Comparison of ENCODE assay signal across 1 cellular context in the genomic region with DNA sequence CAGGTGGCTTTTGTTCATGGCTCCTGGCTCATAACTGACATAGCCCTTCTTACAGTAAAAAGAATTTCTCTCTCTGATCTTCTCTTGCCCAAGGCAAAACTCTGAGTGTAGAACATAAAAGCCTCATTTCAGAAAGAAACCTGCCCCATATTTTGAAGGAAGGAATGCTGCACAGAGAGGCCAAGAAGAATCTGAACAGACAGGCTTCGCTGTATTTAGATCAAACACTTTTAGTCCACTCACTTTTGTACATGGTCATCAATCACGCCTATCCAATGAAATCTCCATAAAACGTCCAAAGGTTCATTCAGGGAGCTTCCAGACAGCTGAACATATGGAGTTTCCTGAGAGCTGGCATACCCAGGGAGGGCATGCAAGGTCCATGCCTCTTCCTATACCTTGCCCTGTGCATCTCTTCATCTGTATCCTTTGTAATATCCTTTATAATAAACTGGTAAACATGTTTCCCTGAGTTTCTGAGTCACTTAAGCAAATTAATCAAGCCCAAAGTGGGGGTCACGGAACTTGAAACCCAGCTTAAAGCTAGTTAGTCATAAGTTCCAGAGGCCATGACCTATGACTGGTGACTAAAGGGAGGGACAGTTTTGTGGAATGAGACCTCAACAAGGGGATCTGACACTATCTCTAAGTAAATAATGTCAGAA.
TF ChIP-seq lines count a peak whose summit lies in the region.

No MANE protein-coding gene starts in this region.

TF ChIP-seq in HepG2, 621 proteins besides CTCF, POLR2A, EP300 and RAD21 (continues in another document):
- no peak for TF ChIP-seq PAF1 (CRISPR knock-in tag; IDR thresholded peaks at IDR 0.05)
- TF ChIP-seq ARHGAP35 (CRISPR knock-in tag; IDR thresholded peaks at IDR 0.05; ENCODE audit: borderline replicate concordance): no peak
- peak; percentile 51 for TF ChIP-seq XRCC5 (optimal IDR thresholded peaks at IDR 0.05; ENCODE audit: low read length)
- TF ChIP-seq, protein P1, sequence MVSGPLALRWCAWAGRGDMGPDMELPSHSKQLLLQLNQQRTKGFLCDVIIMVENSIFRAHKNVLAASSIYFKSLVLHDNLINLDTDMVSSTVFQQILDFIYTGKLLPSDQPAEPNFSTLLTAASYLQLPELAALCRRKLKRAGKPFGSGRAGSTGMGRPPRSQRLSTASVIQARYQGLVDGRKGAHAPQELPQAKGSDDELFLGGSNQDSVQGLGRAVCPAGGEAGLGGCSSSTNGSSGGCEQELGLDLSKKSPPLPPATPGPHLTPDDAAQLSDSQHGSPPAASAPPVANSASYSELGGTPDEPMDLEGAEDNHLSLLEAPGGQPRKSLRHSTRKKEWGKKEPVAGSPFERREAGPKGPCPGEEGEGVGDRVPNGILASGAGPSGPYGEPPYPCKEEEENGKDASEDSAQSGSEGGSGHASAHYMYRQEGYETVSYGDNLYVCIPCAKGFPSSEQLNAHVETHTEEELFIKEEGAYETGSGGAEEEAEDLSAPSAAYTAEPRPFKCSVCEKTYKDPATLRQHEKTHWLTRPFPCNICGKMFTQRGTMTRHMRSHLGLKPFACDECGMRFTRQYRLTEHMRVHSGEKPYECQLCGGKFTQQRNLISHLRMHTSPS (CRISPR knock-in tag; IDR thresholded peaks at IDR 0.05; ENCODE audit: low read depth): peak; percentile 54; the same call in 1 of the 2 replicates
- TF ChIP-seq ZNF644 (CRISPR knock-in tag; IDR thresholded peaks at IDR 0.05; ENCODE audit: low read depth): peak; percentile 42; the same call in 1 of the 2 replicates
- peak; percentile 67; the same call in 1 of the 2 replicates for TF ChIP-seq DPF2 (CRISPR knock-in tag; IDR thresholded peaks at IDR 0.05; ENCODE audit: borderline replicate concordance, low read depth)
- 0 out of 2 replicates have a peak, but pooled peaks have one; percentile 17 for TF ChIP-seq ZFX (CRISPR knock-in tag; IDR thresholded peaks at IDR 0.05; ENCODE audit: low read depth)
- TF ChIP-seq, protein P2, sequence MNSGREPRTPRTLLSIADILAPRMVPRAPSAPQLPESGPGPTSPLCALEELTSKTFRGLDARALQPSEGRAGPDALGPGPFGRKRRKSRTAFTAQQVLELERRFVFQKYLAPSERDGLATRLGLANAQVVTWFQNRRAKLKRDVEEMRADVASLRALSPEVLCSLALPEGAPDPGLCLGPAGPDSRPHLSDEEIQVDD (CRISPR knock-in tag; IDR thresholded peaks at IDR 0.05; ENCODE audit: borderline replicate concordance): no peak
- TF ChIP-seq, protein P3, sequence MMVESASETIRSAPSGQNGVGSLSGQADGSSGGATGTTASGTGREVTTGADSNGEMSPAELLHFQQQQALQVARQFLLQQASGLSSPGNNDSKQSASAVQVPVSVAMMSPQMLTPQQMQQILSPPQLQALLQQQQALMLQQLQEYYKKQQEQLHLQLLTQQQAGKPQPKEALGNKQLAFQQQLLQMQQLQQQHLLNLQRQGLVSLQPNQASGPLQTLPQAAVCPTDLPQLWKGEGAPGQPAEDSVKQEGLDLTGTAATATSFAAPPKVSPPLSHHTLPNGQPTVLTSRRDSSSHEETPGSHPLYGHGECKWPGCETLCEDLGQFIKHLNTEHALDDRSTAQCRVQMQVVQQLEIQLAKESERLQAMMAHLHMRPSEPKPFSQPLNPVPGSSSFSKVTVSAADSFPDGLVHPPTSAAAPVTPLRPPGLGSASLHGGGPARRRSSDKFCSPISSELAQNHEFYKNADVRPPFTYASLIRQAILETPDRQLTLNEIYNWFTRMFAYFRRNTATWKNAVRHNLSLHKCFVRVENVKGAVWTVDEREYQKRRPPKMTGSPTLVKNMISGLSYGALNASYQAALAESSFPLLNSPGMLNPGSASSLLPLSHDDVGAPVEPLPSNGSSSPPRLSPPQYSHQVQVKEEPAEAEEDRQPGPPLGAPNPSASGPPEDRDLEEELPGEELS (CRISPR knock-in tag; IDR thresholded peaks at IDR 0.05): peak; percentile 80
- no peak for TF ChIP-seq CBX2 (IDR thresholded peaks at IDR 0.05; ENCODE audit: low read depth, low read length)
- TF ChIP-seq CBX2 (CRISPR knock-in tag; IDR thresholded peaks at IDR 0.05; ENCODE audit: low read depth): no peak
- no peak for TF ChIP-seq ZBTB7A (CRISPR knock-in tag; IDR thresholded peaks at IDR 0.05)
- TF ChIP-seq GATAD2A (CRISPR knock-in tag; IDR thresholded peaks at IDR 0.05): peak; percentile 77
- no peak for TF ChIP-seq JDP2 (CRISPR knock-in tag; IDR thresholded peaks at IDR 0.05; ENCODE audit: borderline replicate concordance)
- TF ChIP-seq, protein P4, sequence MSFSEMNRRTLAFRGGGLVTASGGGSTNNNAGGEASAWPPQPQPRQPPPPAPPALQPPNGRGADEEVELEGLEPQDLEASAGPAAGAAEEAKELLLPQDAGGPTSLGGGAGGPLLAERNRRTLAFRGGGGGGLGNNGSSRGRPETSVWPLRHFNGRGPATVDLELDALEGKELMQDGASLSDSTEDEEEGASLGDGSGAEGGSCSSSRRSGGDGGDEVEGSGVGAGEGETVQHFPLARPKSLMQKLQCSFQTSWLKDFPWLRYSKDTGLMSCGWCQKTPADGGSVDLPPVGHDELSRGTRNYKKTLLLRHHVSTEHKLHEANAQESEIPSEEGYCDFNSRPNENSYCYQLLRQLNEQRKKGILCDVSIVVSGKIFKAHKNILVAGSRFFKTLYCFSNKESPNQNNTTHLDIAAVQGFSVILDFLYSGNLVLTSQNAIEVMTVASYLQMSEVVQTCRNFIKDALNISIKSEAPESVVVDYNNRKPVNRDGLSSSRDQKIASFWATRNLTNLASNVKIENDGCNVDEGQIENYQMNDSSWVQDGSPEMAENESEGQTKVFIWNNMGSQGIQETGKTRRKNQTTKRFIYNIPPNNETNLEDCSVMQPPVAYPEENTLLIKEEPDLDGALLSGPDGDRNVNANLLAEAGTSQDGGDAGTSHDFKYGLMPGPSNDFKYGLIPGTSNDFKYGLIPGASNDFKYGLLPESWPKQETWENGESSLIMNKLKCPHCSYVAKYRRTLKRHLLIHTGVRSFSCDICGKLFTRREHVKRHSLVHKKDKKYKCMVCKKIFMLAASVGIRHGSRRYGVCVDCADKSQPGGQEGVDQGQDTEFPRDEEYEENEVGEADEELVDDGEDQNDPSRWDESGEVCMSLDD (CRISPR knock-in tag; IDR thresholded peaks at IDR 0.05; ENCODE audit: borderline replicate concordance): peak; percentile 91; the same call in 1 of the 2 replicates
- no peak for TF ChIP-seq STAT5B (CRISPR knock-in tag; IDR thresholded peaks at IDR 0.05)
- TF ChIP-seq THAP11 (CRISPR knock-in tag; IDR thresholded peaks at IDR 0.05): peak; percentile 14; the same call in 1 of the 2 replicates
- TF ChIP-seq, protein P5, sequence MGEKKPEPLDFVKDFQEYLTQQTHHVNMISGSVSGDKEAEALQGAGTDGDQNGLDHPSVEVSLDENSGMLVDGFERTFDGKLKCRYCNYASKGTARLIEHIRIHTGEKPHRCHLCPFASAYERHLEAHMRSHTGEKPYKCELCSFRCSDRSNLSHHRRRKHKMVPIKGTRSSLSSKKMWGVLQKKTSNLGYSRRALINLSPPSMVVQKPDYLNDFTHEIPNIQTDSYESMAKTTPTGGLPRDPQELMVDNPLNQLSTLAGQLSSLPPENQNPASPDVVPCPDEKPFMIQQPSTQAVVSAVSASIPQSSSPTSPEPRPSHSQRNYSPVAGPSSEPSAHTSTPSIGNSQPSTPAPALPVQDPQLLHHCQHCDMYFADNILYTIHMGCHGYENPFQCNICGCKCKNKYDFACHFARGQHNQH (CRISPR knock-in tag; IDR thresholded peaks at IDR 0.05): 0 out of 2 replicates have a peak, but pooled peaks have one; percentile 19
- TF ChIP-seq SNRNP70 (IDR thresholded peaks at IDR 0.05; ENCODE audit: low read depth, low read length): no peak
- TF ChIP-seq HMG20A (CRISPR knock-in tag; IDR thresholded peaks at IDR 0.05; ENCODE audit: borderline replicate concordance): peak; percentile 36; the same call in 1 of the 2 replicates
- TF ChIP-seq DNMT3B (CRISPR knock-in tag; conservative IDR thresholded peaks at IDR 0.05): 0 out of 2 replicates have a peak, but pooled peaks have one; percentile 25
- TF ChIP-seq, protein P6, sequence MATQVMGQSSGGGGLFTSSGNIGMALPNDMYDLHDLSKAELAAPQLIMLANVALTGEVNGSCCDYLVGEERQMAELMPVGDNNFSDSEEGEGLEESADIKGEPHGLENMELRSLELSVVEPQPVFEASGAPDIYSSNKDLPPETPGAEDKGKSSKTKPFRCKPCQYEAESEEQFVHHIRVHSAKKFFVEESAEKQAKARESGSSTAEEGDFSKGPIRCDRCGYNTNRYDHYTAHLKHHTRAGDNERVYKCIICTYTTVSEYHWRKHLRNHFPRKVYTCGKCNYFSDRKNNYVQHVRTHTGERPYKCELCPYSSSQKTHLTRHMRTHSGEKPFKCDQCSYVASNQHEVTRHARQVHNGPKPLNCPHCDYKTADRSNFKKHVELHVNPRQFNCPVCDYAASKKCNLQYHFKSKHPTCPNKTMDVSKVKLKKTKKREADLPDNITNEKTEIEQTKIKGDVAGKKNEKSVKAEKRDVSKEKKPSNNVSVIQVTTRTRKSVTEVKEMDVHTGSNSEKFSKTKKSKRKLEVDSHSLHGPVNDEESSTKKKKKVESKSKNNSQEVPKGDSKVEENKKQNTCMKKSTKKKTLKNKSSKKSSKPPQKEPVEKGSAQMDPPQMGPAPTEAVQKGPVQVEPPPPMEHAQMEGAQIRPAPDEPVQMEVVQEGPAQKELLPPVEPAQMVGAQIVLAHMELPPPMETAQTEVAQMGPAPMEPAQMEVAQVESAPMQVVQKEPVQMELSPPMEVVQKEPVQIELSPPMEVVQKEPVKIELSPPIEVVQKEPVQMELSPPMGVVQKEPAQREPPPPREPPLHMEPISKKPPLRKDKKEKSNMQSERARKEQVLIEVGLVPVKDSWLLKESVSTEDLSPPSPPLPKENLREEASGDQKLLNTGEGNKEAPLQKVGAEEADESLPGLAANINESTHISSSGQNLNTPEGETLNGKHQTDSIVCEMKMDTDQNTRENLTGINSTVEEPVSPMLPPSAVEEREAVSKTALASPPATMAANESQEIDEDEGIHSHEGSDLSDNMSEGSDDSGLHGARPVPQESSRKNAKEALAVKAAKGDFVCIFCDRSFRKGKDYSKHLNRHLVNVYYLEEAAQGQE (IDR thresholded peaks at IDR 0.05; ENCODE audit: borderline replicate concordance in 1 of 2, low read depth in 1 of 2, low read length in 2 of 2): no peak
- TF ChIP-seq MED1 (CRISPR knock-in tag; IDR thresholded peaks at IDR 0.05): peak; percentile 91
- no peak for TF ChIP-seq ZNF256 (CRISPR knock-in tag; conservative IDR thresholded peaks at IDR 0.05)
- TF ChIP-seq ZFP37 (CRISPR knock-in tag; IDR thresholded peaks at IDR 0.05; ENCODE audit: borderline replicate concordance): no peak
- peak; percentile 35; the same call in 1 of the 2 replicates for TF ChIP-seq ZNF335 (CRISPR knock-in tag; IDR thresholded peaks at IDR 0.05)
- no peak for TF ChIP-seq KLF6 (CRISPR knock-in tag; IDR thresholded peaks at IDR 0.05)
- TF ChIP-seq, protein P7, sequence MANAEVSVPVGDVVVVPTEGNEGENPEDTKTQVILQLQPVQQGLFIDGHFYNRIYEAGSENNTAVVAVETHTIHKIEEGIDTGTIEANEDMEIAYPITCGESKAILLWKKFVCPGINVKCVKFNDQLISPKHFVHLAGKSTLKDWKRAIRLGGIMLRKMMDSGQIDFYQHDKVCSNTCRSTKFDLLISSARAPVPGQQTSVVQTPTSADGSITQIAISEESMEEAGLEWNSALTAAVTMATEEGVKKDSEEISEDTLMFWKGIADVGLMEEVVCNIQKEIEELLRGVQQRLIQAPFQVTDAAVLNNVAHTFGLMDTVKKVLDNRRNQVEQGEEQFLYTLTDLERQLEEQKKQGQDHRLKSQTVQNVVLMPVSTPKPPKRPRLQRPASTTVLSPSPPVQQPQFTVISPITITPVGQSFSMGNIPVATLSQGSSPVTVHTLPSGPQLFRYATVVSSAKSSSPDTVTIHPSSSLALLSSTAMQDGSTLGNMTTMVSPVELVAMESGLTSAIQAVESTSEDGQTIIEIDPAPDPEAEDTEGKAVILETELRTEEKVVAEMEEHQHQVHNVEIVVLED (CRISPR knock-in tag; IDR thresholded peaks at IDR 0.05; ENCODE audit: borderline replicate concordance): 0 out of 2 replicates have a peak, but pooled peaks have one; percentile 11
- no peak for TF ChIP-seq HNRNPK (IDR thresholded peaks at IDR 0.05; ENCODE audit: low read depth, low read length, poor library complexity, severe bottlenecking)
- no peak for TF ChIP-seq ZNF776 (CRISPR knock-in tag; IDR thresholded peaks at IDR 0.05)
- peak; percentile 45; the same call in 1 of the 2 replicates for TF ChIP-seq ZFP36L1 (CRISPR knock-in tag; IDR thresholded peaks at IDR 0.05)
- TF ChIP-seq, protein P8, sequence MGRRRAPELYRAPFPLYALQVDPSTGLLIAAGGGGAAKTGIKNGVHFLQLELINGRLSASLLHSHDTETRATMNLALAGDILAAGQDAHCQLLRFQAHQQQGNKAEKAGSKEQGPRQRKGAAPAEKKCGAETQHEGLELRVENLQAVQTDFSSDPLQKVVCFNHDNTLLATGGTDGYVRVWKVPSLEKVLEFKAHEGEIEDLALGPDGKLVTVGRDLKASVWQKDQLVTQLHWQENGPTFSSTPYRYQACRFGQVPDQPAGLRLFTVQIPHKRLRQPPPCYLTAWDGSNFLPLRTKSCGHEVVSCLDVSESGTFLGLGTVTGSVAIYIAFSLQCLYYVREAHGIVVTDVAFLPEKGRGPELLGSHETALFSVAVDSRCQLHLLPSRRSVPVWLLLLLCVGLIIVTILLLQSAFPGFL (CRISPR knock-in tag; IDR thresholded peaks at IDR 0.05): no peak
- TF ChIP-seq SALL2 (CRISPR knock-in tag; IDR thresholded peaks at IDR 0.05): no peak
- peak; percentile 71; the same call in 1 of the 2 replicates for TF ChIP-seq SMAD3 (CRISPR knock-in tag; IDR thresholded peaks at IDR 0.05)
- peak; percentile 61; the same call in 1 of the 2 replicates for TF ChIP-seq HNF4A (CRISPR knock-in tag; IDR thresholded peaks at IDR 0.05)
- TF ChIP-seq, protein P9, sequence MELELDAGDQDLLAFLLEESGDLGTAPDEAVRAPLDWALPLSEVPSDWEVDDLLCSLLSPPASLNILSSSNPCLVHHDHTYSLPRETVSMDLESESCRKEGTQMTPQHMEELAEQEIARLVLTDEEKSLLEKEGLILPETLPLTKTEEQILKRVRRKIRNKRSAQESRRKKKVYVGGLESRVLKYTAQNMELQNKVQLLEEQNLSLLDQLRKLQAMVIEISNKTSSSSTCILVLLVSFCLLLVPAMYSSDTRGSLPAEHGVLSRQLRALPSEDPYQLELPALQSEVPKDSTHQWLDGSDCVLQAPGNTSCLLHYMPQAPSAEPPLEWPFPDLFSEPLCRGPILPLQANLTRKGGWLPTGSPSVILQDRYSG (CRISPR knock-in tag; IDR thresholded peaks at IDR 0.05): no peak
- peak; percentile 51; the same call in 1 of the 2 replicates for TF ChIP-seq CREB1 (IDR thresholded peaks at IDR 0.05)
- peak; percentile 65 for TF ChIP-seq CREB1 (CRISPR knock-in tag; IDR thresholded peaks at IDR 0.05)
- TF ChIP-seq, protein P10, sequence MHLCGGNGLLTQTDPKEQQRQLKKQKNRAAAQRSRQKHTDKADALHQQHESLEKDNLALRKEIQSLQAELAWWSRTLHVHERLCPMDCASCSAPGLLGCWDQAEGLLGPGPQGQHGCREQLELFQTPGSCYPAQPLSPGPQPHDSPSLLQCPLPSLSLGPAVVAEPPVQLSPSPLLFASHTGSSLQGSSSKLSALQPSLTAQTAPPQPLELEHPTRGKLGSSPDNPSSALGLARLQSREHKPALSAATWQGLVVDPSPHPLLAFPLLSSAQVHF (CRISPR knock-in tag; IDR thresholded peaks at IDR 0.05): no peak
- TF ChIP-seq ZNF883 (CRISPR knock-in tag; IDR thresholded peaks at IDR 0.05; ENCODE audit: not compliant biosample characterization): no peak
- TF ChIP-seq, protein P11, sequence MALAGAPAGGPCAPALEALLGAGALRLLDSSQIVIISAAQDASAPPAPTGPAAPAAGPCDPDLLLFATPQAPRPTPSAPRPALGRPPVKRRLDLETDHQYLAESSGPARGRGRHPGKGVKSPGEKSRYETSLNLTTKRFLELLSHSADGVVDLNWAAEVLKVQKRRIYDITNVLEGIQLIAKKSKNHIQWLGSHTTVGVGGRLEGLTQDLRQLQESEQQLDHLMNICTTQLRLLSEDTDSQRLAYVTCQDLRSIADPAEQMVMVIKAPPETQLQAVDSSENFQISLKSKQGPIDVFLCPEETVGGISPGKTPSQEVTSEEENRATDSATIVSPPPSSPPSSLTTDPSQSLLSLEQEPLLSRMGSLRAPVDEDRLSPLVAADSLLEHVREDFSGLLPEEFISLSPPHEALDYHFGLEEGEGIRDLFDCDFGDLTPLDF (CRISPR knock-in tag; IDR thresholded peaks at IDR 0.05): no peak
